ENCODE assay signal across 12 cellular contexts in the genomic region with DNA sequence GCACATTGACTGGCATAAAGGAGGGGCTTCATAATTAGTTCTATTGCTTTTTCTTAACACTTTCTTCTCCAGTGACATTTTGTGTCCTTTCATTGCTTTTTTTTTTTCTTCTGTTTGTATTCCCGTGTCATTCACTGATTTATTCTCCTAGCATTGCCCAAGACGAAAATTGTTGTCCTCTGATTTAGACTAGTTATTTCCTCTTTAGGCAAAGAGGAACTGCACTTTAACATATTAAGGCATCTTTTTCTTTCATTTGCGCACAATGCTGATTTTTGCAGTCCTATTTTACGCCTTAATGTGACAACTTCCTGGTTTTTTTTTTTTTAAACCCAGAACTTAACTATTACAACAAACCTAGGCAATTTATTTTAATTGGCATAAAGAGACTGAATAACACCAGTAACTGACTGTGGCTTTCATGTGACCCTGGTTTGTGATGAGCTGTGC. TPM values are rescaled to one million over a fixed set of nuclear protein-coding genes. Genes with fewer than 3 reads are reported as not detected.
DNase-seq lines count a peak whose midpoint lies in the region; ATAC-seq, FAIRE-seq and TF ChIP-seq lines count a peak whose summit lies in the region.
"Had no signal": no experiment of that assay in that cellular context is flagged by ENCODE, and none has a peak within 500 bp of the region (broad histone marks: within the 10 kb centered on the region; RNA-seq: fewer than 3 reads in every experiment).

No MANE protein-coding gene starts in this region.

- H3K23ac ChIP-seq in mesenchymal stem cell (ENCODE audit: low read length in 2 of 2): no peak overlapping the region

- ATAC-seq in GM18868 (IDR thresholded peaks at IDR 0.05; ENCODE audit: unreplicated experiment) (no peak), GM23338 (no peak)
- ATAC-seq: HCT116 had no signal

- H2AFZ ChIP-seq in mesenchymal stem cell (ENCODE audit: low read depth, low read length) (no peak overlapping the region), GM23338 (no peak overlapping the region)

- CTCF ChIA-PET in A673 (lab: Charles Lee): interaction anchor here (0.7 kb wide), 1 partner anchor 97 kb away, joined by 5 read pairs; no protein-coding TSS in a partner anchor

- intact Hi-C loops in A673 (cut with micrococcal nuclease; ENCODE audit: unreplicated experiment): loop anchor here (1.0 kb wide), 1 partner anchor 52 kb away; no protein-coding TSS in a partner anchor

- FAIRE-seq in GM12892 (lab: Jason Lieb, UNC): peak; percentile 50
- FAIRE-seq in RCC 7860 (lab: Jason Lieb, UNC): no peak
- FAIRE-seq: D721Med, pancreas had no signal

- DNase-seq in A673 (ENCODE audit: low spot score) (peak; percentile 89), GM12892 (ENCODE audit: insufficient read length) (no peak), mesenchymal stem cell (peak; percentile 63), hypothalamus (lab: John Stamatoyannopoulos, UW) (no peak), RCC 7860 (ENCODE audit: low spot score) (no peak), GM23338 (ENCODE audit: low spot score) (no peak)
- DNase-seq: endodermal cell, pancreas had no signal

- no peak for TF ChIP-seq CTCF in A673 (conservative IDR thresholded peaks at IDR 0.05; ENCODE audit: low read depth, low read length)
- no peak for TF ChIP-seq CTCF in VCaP (conservative IDR thresholded peaks at IDR 0.05)
- no peak for TF ChIP-seq CTCF in GM23338 (conservative IDR thresholded peaks at IDR 0.05; ENCODE audit: low read depth in 2 of 2)

- H2AK5ac ChIP-seq in mesenchymal stem cell (ENCODE audit: low read length, severe bottlenecking): no peak overlapping the region

- H3K9me2 ChIP-seq in GM23338 (ENCODE audit: insufficient read depth): no peaks in the 10 kb centered on the region

- H3K4ac ChIP-seq in mesenchymal stem cell (ENCODE audit: low read depth in 1 of 2, low read length in 2 of 2): no peak overlapping the region

- H3K4me3 Mint-ChIP-seq in GM23338: no peak overlapping the region
- H3K4me3 Mint-ChIP-seq: endodermal cell had no signal

- TF ChIP-seq POLR2A in GM12892 (IDR thresholded peaks at IDR 0.05; ENCODE audit: low read depth, low read length): no peak

- POLR2A ChIA-PET in A673 (lab: Charles Lee; ENCODE audit: low non-redundant PET): no interaction called here

- no peak overlapping the region for H2BK120ac ChIP-seq in mesenchymal stem cell (ENCODE audit: low read depth, low read length)

- H2BK5ac ChIP-seq in mesenchymal stem cell (ENCODE audit: low read depth, low read length, poor library complexity, severe bottlenecking): no peak overlapping the region

- peak overlapping the region; percentile 35 for H3K27ac ChIP-seq in A673 (ENCODE audit: low read depth, low read length, poor library complexity, severe bottlenecking)
- H3K27ac ChIP-seq in VCaP: peak overlapping the region; percentile 86
- no peak overlapping the region for H3K27ac ChIP-seq in mesenchymal stem cell (ENCODE audit: low read length, poor library complexity, severe bottlenecking)
- H3K27ac ChIP-seq in GM23338 (ENCODE audit: low read depth): no peak overlapping the region

- no peaks in the 10 kb centered on the region for H3K27me3 ChIP-seq in A673 (replicated peaks; ENCODE audit: insufficient read depth, low read depth, low read length, poor library complexity)
- H3K27me3 ChIP-seq in mesenchymal stem cell (ENCODE audit: control insufficient read depth in 1 of 2, insufficient read depth in 1 of 2, low read length in 2 of 2): no peaks in the 10 kb centered on the region
- H3K27me3 ChIP-seq in GM23338 (ENCODE audit: insufficient read depth): no peaks in the 10 kb centered on the region
- H3K27me3 ChIP-seq: pancreas had no signal

- H4K20me1 ChIP-seq in GM23338 (replicated peaks; ENCODE audit: insufficient read depth): no peaks in the 10 kb centered on the region

- H2BK15ac ChIP-seq in mesenchymal stem cell (ENCODE audit: low read depth, poor library complexity, severe bottlenecking): no peak overlapping the region

- H3K9me3 ChIP-seq in A673 (ENCODE audit: low read depth, low read length, poor library complexity, severe bottlenecking) (no peaks in the 10 kb centered on the region), mesenchymal stem cell (ENCODE audit: control insufficient read depth, low read length) (no peaks in the 10 kb centered on the region)
- H3K9me3 ChIP-seq: pancreas had no signal

- H2BK12ac ChIP-seq in mesenchymal stem cell (ENCODE audit: low read length in 2 of 2): no peak overlapping the region

- peaks cover 79% of the 10 kb centered on the region for H3K4me1 ChIP-seq in A673 (ENCODE audit: insufficient read depth, low read length, poor library complexity, severe bottlenecking)
- H3K4me1 ChIP-seq in mesenchymal stem cell (ENCODE audit: control insufficient read depth, insufficient read depth, low read depth, low read length): peaks cover 1% of the 10 kb centered on the region
- H3K4me1 ChIP-seq in GM23338 (ENCODE audit: insufficient read depth): no peaks in the 10 kb centered on the region

- peak overlapping the region; percentile 26 for H3K9ac ChIP-seq in mesenchymal stem cell (ENCODE audit: low read length)

- no peak overlapping the region for H4K8ac ChIP-seq in mesenchymal stem cell (ENCODE audit: low read length)

- no peaks in the 10 kb centered on the region for H3K79me2 ChIP-seq in GM23338 (replicated peaks; ENCODE audit: insufficient read depth)

- H3K4me2 ChIP-seq in mesenchymal stem cell (ENCODE audit: low read length, poor library complexity, severe bottlenecking) (no peak overlapping the region), GM23338 (no peak overlapping the region)

- 38% methylated on average over 4 of the region's 4 CpGs for WGBS in mesenchymal stem cell

- no peak overlapping the region for H3K14ac ChIP-seq in mesenchymal stem cell (ENCODE audit: low read length in 2 of 2)

- H3K36me3 Mint-ChIP-seq in GM23338 (ENCODE audit: low read depth): no peaks in the 10 kb centered on the region

- no peak overlapping the region for H3K18ac ChIP-seq in mesenchymal stem cell (ENCODE audit: low read depth in 1 of 2, low read length in 2 of 2)

- no peak overlapping the region for H3K27ac Mint-ChIP-seq in GM23338
- H3K27ac Mint-ChIP-seq: endodermal cell had no signal

- H3K4me3 ChIP-seq in A673 (ENCODE audit: low read depth, low read length, poor library complexity, severe bottlenecking) (no peak overlapping the region), mesenchymal stem cell (ENCODE audit: insufficient read depth in 1 of 2, low read depth in 1 of 2, low read length in 2 of 2) (no peak overlapping the region), GM23338 (no peak overlapping the region)
- H3K4me3 ChIP-seq: pancreas had no signal

- no peak overlapping the region for H4K91ac ChIP-seq in mesenchymal stem cell (ENCODE audit: low read length)

- BruUV-seq in A673 (replicated peaks; lab: Mats Ljungman, UMichigan): no TSS peak

- peaks cover 4% of the 10 kb centered on the region for H3K79me1 ChIP-seq in mesenchymal stem cell (replicated peaks; ENCODE audit: low read length, poor library complexity, severe bottlenecking)

- peaks cover 5% of the 10 kb centered on the region for H3K27me3 Mint-ChIP-seq in GM23338 (ENCODE audit: insufficient read depth, low read depth, poor library complexity)

- H3K36me3 ChIP-seq in A673 (ENCODE audit: insufficient read depth, low read length, poor library complexity, severe bottlenecking) (peaks cover 10% of the 10 kb centered on the region), mesenchymal stem cell (ENCODE audit: control insufficient read depth in 1 of 2, insufficient read depth in 2 of 2, low read depth in 1 of 2, low read length in 2 of 2) (peaks cover 0 to 22% of the 10 kb centered on the region in 2 experiments), GM23338 (ENCODE audit: insufficient read depth) (no peaks in the 10 kb centered on the region)
- H3K36me3 ChIP-seq: pancreas had no signal

- H3K9me3 Mint-ChIP-seq in GM23338: no peaks in the 10 kb centered on the region
- H3K9me3 Mint-ChIP-seq: endodermal cell had no signal

- peaks cover 12% of the 10 kb centered on the region for H3K4me1 Mint-ChIP-seq in GM23338

- H3F3A ChIP-seq in GM23338 (replicated peaks; ENCODE audit: low read depth): no peaks in the 10 kb centered on the region

TF ChIP-seq in GM23338, 12 proteins besides CTCF, POLR2A, EP300 and RAD21 (continues in another document):
- TF ChIP-seq ZNF114 (CRISPR knock-in tag; IDR thresholded peaks at IDR 0.05) (no peak), NANOG (IDR thresholded peaks at IDR 0.05; ENCODE audit: borderline replicate concordance) (no peak), JUNB (IDR thresholded peaks at IDR 0.05; ENCODE audit: unreplicated experiment) (no peak), STAT1 (IDR thresholded peaks at IDR 0.05; ENCODE audit: unreplicated experiment) (no peak), EZH2phosphoT487 (IDR thresholded peaks at IDR 0.05; ENCODE audit: unreplicated experiment) (no peak), ETS1 (IDR thresholded peaks at IDR 0.05) (no peak)

RNA-seq across cellular contexts. Expression of gene ARID5B, which starts 39.7 kb away (rescaled TPM):
- total RNA-seq in A673 (2021): 29.0 and 29.7 TPM in 2 replicates
- 15.3 TPM for polyA plus RNA-seq in GM12892 (2012; ENCODE audit: missing spikeins)
- polyA plus RNA-seq in mesenchymal stem cell (2013, experiment 1 of 2): 61.5 TPM
- 57.0 TPM for polyA plus RNA-seq in mesenchymal stem cell (2013, experiment 2 of 2)
- total RNA-seq in GM23338 (2014; rRNA removed; shearing (Covaris generic)): 1.3 and 1.5 TPM in 2 replicates
- 1.6 and 2.2 TPM in 2 replicates for polyA plus RNA-seq in GM23338 (2016; fragmentation: Nextera tagmentation; extraction: Ambion mirVana)

Comparison
In these comparisons a context has a peak if more than half of its experiments do, and no peak if none do; other contexts are left out.
1. DNase-seq: peak in A673 (single experiment) and mesenchymal stem cell (single experiment); none in GM12892 (single experiment), hypothalamus (0 of 51), RCC 7860 (single experiment) and GM23338 (single experiment).
2. H3K27ac ChIP-seq: peak in A673 (single experiment) and VCaP (single experiment); none in mesenchymal stem cell (single experiment) and GM23338 (single experiment).
3. RNA of gene ARID5B, which starts 39.7 kb away (total RNA-seq): 29.0 to 29.7 TPM in A673; 1.3 to 1.5 TPM in GM23338; every median in the first group is over 10 times any median in the second.